18 cellular contexts compared by ENCODE assay signal in genomic region chr16:89779231-89779912, GRCh38.
"Had no signal": no experiment of that assay in that cellular context is flagged by ENCODE, and none has a peak within 500 bp of the region (broad histone marks: within the 10 kb centered on the region; RNA-seq: fewer than 3 reads in every experiment).

No MANE protein-coding gene starts in this region.

- H3K27ac Mint-ChIP-seq: activated CD4-positive, alpha-beta memory T cell treated with anti-CD3 and anti-CD28 coated beads for 36 hours; activated naive CD8-positive, alpha-beta T cell; natural killer cell had no signal

- H3K9me3 Mint-ChIP-seq: activated CD4-positive, alpha-beta memory T cell treated with anti-CD3 and anti-CD28 coated beads for 36 hours; immature natural killer cell; natural killer cell had no signal

- H3K4me3 Mint-ChIP-seq: activated CD4-positive, alpha-beta memory T cell treated with anti-CD3 and anti-CD28 coated beads for 36 hours; activated naive CD8-positive, alpha-beta T cell; immature natural killer cell; natural killer cell had no signal

- ATAC-seq: left colon, natural killer cell, psoas muscle, upper lobe of right lung had no signal

- H3K27ac ChIP-seq: breast epithelium, coronary artery, psoas muscle, sigmoid colon, upper lobe of right lung had no signal

- H3K4me1 ChIP-seq: breast epithelium, psoas muscle, sigmoid colon, upper lobe of right lung had no signal

- H3K4me3 ChIP-seq: breast epithelium, coronary artery, lung, psoas muscle, sigmoid colon, upper lobe of right lung had no signal

- H3K36me3 ChIP-seq: breast epithelium, sigmoid colon, upper lobe of right lung had no signal

- DNase-seq: activated CD4-positive, alpha-beta memory T cell treated with anti-CD3 and anti-CD28 coated beads for 36 hours; activated gamma-delta T cell; activated T-cell treated with anti-CD3 and anti-CD28 coated beads, Interleukin-2, amount 50 U/mL, for 48 hours; effector memory CD4-positive, alpha-beta T cell; immature natural killer cell; left colon; natural killer cell; occipital lobe; psoas muscle; sigmoid colon; stimulated activated CD4-positive, alpha-beta T cell treated with anti-CD3 and anti-CD28 coated beads, Interleukin-2, amount 100 ng/mL, for 24 hours; stimulated activated naive CD4-positive, alpha-beta T cell; SW 1271; upper lobe of right lung had no signal

- H3K36me3 Mint-ChIP-seq: natural killer cell had no signal

- H3K9me3 ChIP-seq: breast epithelium, psoas muscle, sigmoid colon, upper lobe of right lung had no signal

- H3K27me3 ChIP-seq: breast epithelium, sigmoid colon, upper lobe of right lung had no signal

- H3K27me3 Mint-ChIP-seq: activated CD4-positive, alpha-beta memory T cell treated with anti-CD3 and anti-CD28 coated beads for 36 hours; activated naive CD8-positive, alpha-beta T cell had no signal
